In genomic region chr16:88437367-88437964, GRCh38 we compare ENCODE assay signal across 8 cellular contexts. TPM values are rescaled to one million over a fixed set of nuclear protein-coding genes. Genes with fewer than 3 reads are reported as not detected.
DNase-seq lines count a peak whose midpoint lies in the region; ATAC-seq, FAIRE-seq and TF ChIP-seq lines count a peak whose summit lies in the region.

No MANE protein-coding gene starts in this region.

- H2AFZ ChIP-seq in PC-3 (ENCODE audit: low read length): no peak overlapping the region

- no peaks in the 10 kb centered on the region for H3K9me3 Mint-ChIP-seq in activated T-helper 17 cell treated with anti-CD3 and anti-CD28 coated beads, Interleukin-2, amount 50 U/mL, for 72 hours

- intact Hi-C loops in PC-3 (cut with micrococcal nuclease): no loop called here
- intact Hi-C loops in sigmoid colon (cut with DNase I): loop anchor here (2.0 to 10.0 kb wide), 2 partner anchors 243 to 453 kb away; no protein-coding TSS in a partner anchor

- H4K20me1 ChIP-seq in PC-3 (ENCODE audit: low read length): no peaks in the 10 kb centered on the region

- ATAC-seq in PC-3: peak; percentile 47
- peak; percentile 63 for ATAC-seq in activated T-helper 17 cell treated with anti-CD3 and anti-CD28 coated beads, Interleukin-2, amount 50 U/mL, for 72 hours (replicated peaks)
- no peak for ATAC-seq in GM19467 (IDR thresholded peaks at IDR 0.05; ENCODE audit: unreplicated experiment)

- no peak overlapping the region for H3K4me3 ChIP-seq in PC-3 (ENCODE audit: low read length)
- H3K4me3 ChIP-seq in sigmoid colon: no peak overlapping the region

- POLR2A ChIA-PET in PC-3 (lab: Charles Lee; ENCODE audit: unreplicated experiment): interaction anchor here (0.6 kb wide), 1 partner anchor 55 kb away, joined by 5 read pairs; the partner anchor contains the start of gene ZNF469

- CTCF ChIA-PET in PC-3 (lab: Charles Lee): no interaction called here

- TF ChIP-seq POLR2A in sigmoid colon (IDR thresholded peaks at IDR 0.05): no peak

- TF ChIP-seq CTCF in PC-3 (conservative IDR thresholded peaks at IDR 0.05; ENCODE audit: low read depth, low read length) (peak; percentile 80), sigmoid colon (IDR thresholded peaks at IDR 0.05) (peak; percentile 63 to 91 (median 76))

- no peak for TF ChIP-seq EP300 in sigmoid colon (IDR thresholded peaks at IDR 0.05)

- H3K27ac Mint-ChIP-seq in activated T-helper 17 cell treated with anti-CD3 and anti-CD28 coated beads, Interleukin-2, amount 50 U/mL, for 72 hours: no peak overlapping the region

- no peaks in the 10 kb centered on the region for H3K4me1 Mint-ChIP-seq in activated T-helper 17 cell treated with anti-CD3 and anti-CD28 coated beads, Interleukin-2, amount 50 U/mL, for 72 hours

- H3K4me3 Mint-ChIP-seq in activated T-helper 17 cell treated with anti-CD3 and anti-CD28 coated beads, Interleukin-2, amount 50 U/mL, for 72 hours: no peak overlapping the region

- H3K36me3 ChIP-seq in PC-3 (ENCODE audit: low read depth, low read length): no peaks in the 10 kb centered on the region
- H3K36me3 ChIP-seq in sigmoid colon: no peaks in the 10 kb centered on the region

- WGBS in sigmoid colon, 2 donors: 21 to 45% methylated on average over 55 of the region's 55 CpGs

- H3K4me1 ChIP-seq in PC-3 (ENCODE audit: insufficient read depth, low read length) (peaks cover under 1% of the 10 kb centered on the region; the same call in 1 of the 2 replicates), sigmoid colon (peaks cover 0 to 8% (median 6%) of the 10 kb centered on the region in 4 donors)

- no peaks in the 10 kb centered on the region for H3K27me3 ChIP-seq in PC-3 (ENCODE audit: low read length)
- peaks cover 5 to 31% (median 27%) of the 10 kb centered on the region in 3 donors for H3K27me3 ChIP-seq in sigmoid colon

- no peaks in the 10 kb centered on the region for H3K27me3 Mint-ChIP-seq in activated T-helper 17 cell treated with anti-CD3 and anti-CD28 coated beads, Interleukin-2, amount 50 U/mL, for 72 hours

- H3K79me2 ChIP-seq in PC-3 (ENCODE audit: low read length): no peaks in the 10 kb centered on the region

- H3K36me3 Mint-ChIP-seq in activated T-helper 17 cell treated with anti-CD3 and anti-CD28 coated beads, Interleukin-2, amount 50 U/mL, for 72 hours (ENCODE audit: low read depth): no peaks in the 10 kb centered on the region

- H3K9me3 ChIP-seq in PC-3 (ENCODE audit: low read length) (no peaks in the 10 kb centered on the region), sigmoid colon (no peaks in the 10 kb centered on the region)

- FAIRE-seq in frontal cortex (lab: Jason Lieb, UNC): no peak

- no peaks in the 10 kb centered on the region for H3K9me2 ChIP-seq in PC-3 (replicated peaks; ENCODE audit: low read length)

- H3F3A ChIP-seq in PC-3 (ENCODE audit: low read length, unreplicated experiment): no peaks in the 10 kb centered on the region

- DNase-seq in NCI-H2107 (lab: John Stamatoyannopoulos, UW) (peak; percentile 48), NCI-H2107 treated with DMSO at 0.1 percent for 48 hours (lab: John Stamatoyannopoulos, UW; ENCODE audit: unreplicated experiment) (no peak), PC-3 (peak; percentile 68), frontal cortex (ENCODE audit: low spot score in 2 of 2) (peak; percentile 78 to 85), sigmoid colon (no peak), DMS114 treated with DMSO at 0.1 percent for 48 hours (lab: John Stamatoyannopoulos, UW; ENCODE audit: unreplicated experiment) (no peak)

- BruUV-seq in PC-3 (replicated peaks; lab: Mats Ljungman, UMichigan): no TSS peak

- no peak overlapping the region; the same call in 1 of the 2 replicates for H3K9ac ChIP-seq in PC-3 (ENCODE audit: low read length)

- peak overlapping the region; percentile 38 for H3K4me2 ChIP-seq in PC-3 (ENCODE audit: low read length)

- no peak overlapping the region for H3K27ac ChIP-seq in PC-3 (ENCODE audit: low read length)
- H3K27ac ChIP-seq in sigmoid colon: no peak overlapping the region

RNA-seq across cellular contexts. Expression of gene ZFPM1, which starts 15.6 kb away (rescaled TPM):
- total RNA-seq in PC-3 (2014; rRNA removed): 4.1 and 4.6 TPM in 2 replicates
- total RNA-seq in activated T-helper 17 cell treated with anti-CD3 and anti-CD28 coated beads, Interleukin-2, amount 50 U/mL, for 72 hours: 10 to 100 TPM; 12.2 to 22.1 TPM
- total RNA-seq in frontal cortex: 1.2 TPM
- total RNA-seq in sigmoid colon: 1 to 10 TPM in 1 of 4 donors, under 1 TPM in 3; 0.27 to 2.5 (median 0.51) TPM
- polyA plus RNA-seq in sigmoid colon: 1 to 10 TPM in 2 of 3 donors, under 1 TPM in 1; 0.60 to 3.7 (median 1.2) TPM

RNA-seq across cellular contexts. Expression of gene ZNF469, which starts 54.7 kb away (rescaled TPM):
- 3.1 and 5.8 TPM in 2 replicates for total RNA-seq in PC-3 (2014; rRNA removed)
- under 1 TPM; 0.26 to 0.30 TPM for total RNA-seq in activated T-helper 17 cell treated with anti-CD3 and anti-CD28 coated beads, Interleukin-2, amount 50 U/mL, for 72 hours
- 0.41 TPM for total RNA-seq in frontal cortex
- 1 to 10 TPM in 1 of 4 donors, under 1 TPM in 3; 0.33 to 1.7 (median 0.52) TPM for total RNA-seq in sigmoid colon
- polyA plus RNA-seq in sigmoid colon: under 1 TPM; under 0.01 to 0.61 (median under 0.01) TPM

Comparison
In these comparisons a context has a peak if more than half of its experiments do, and no peak if none do; other contexts are left out.
1. DNase-seq: peak in NCI-H2107 (single experiment), PC-3 (single experiment) and frontal cortex (2 of 2); none in NCI-H2107 treated with DMSO at 0.1 percent for 48 hours (single experiment), sigmoid colon (single experiment) and DMS114 treated with DMSO at 0.1 percent for 48 hours (single experiment).